In the genomic region with DNA sequence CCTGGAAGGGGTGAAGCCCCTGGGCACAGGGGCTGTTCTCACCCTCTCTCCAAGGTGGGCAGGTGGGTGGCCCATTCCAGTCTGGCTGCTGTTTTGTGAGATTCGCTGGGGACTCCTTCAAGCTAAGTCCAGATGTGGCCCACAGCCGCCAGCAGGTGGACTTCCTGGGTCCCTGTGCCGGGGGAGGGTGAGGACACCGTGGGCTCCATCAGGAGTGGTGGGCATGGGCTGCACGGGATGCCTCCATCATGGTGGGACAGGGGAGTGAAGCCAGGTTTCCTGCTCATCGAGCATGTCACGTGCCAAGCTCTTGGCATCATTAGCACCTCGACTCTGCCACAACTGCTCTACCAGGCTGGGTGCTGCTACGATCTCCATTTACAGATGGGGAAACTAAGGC, we compare ENCODE assay signal across 12 cellular contexts. TPM values are rescaled to one million over a fixed set of nuclear protein-coding genes. Genes with fewer than 3 reads are reported as not detected.
A peak's percentile ranks its signal among the peaks of the same experiment; 100 is the strongest.
DNase-seq lines count a peak whose midpoint lies in the region; ATAC-seq, FAIRE-seq and TF ChIP-seq lines count a peak whose summit lies in the region.
"Had no signal": no experiment of that assay in that cellular context is flagged by ENCODE, and none has a peak within 500 bp of the region (broad histone marks: within the 10 kb centered on the region; RNA-seq: fewer than 3 reads in every experiment).

No MANE protein-coding gene starts in this region.

- H3K4me3 ChIP-seq in HCT116 (replicated peaks in 1 of 2; ENCODE audit: low read depth in 1 of 2, low read length in 2 of 2), result peak overlapping the region in 1 of 2 experiments; percentile 83; a peak in 3 of 4 replicates
- no peak overlapping the region for H3K4me3 ChIP-seq in naive thymus-derived CD4-positive, alpha-beta T cell (ENCODE audit: low read length)

- peaks cover 8 to 25% of the 10 kb centered on the region in 2 experiments for H3K4me1 ChIP-seq in HCT116 (ENCODE audit: control insufficient read depth in 1 of 2, insufficient read depth in 2 of 2, low read length in 2 of 2)
- H3K4me1 ChIP-seq in naive thymus-derived CD4-positive, alpha-beta T cell (ENCODE audit: control insufficient read depth in 2 of 2, insufficient read depth in 2 of 2, low read length in 2 of 2), result peaks cover 0 to 5% of the 10 kb centered on the region in 2 donors

- H3K9ac ChIP-seq in HCT116 (ENCODE audit: low read length), result peak overlapping the region; percentile 78; the same call in 1 of the 2 replicates

- no peak overlapping the region for H2AFZ ChIP-seq in HCT116 (ENCODE audit: low read depth, low read length, poor library complexity, severe bottlenecking)

- no peak for FAIRE-seq in D721Med (lab: Jason Lieb, UNC)
- FAIRE-seq: TTC549 had no signal

- peaks cover 0 to 4% of the 10 kb centered on the region in 2 experiments; a peak in 1 of 4 replicates for H3K36me3 ChIP-seq in HCT116 (ENCODE audit: control insufficient read depth in 1 of 2, insufficient read depth in 2 of 2, low read length in 2 of 2)
- no peaks in the 10 kb centered on the region for H3K36me3 ChIP-seq in naive thymus-derived CD4-positive, alpha-beta T cell (ENCODE audit: control insufficient read depth in 2 of 3, insufficient read depth in 3 of 3, low read length in 3 of 3)

- no TSS peak for BruUV-seq in HCT116 (replicated peaks; lab: Mats Ljungman, UMichigan)

- no peaks in the 10 kb centered on the region for H3K9me3 ChIP-seq in HCT116 (ENCODE audit: control insufficient read depth in 1 of 2, insufficient read depth in 1 of 2, low read depth in 1 of 2, low read length in 2 of 2)
- no peaks in the 10 kb centered on the region for H3K9me3 ChIP-seq in naive thymus-derived CD4-positive, alpha-beta T cell (ENCODE audit: control insufficient read depth in 2 of 3, low read length in 3 of 3)

- H4K20me1 ChIP-seq in HCT116 (ENCODE audit: insufficient read depth), result no peaks in the 10 kb centered on the region

- no peak for TF ChIP-seq RAD21 in HCT116 (IDR thresholded peaks at IDR 0.05; ENCODE audit: low read depth)

- H3K9me2 ChIP-seq in HCT116 (ENCODE audit: insufficient read depth), result no peaks in the 10 kb centered on the region

- H3K27ac Mint-ChIP-seq in chondrocyte (ENCODE audit: unreplicated experiment), result no peak overlapping the region
- H3K27ac Mint-ChIP-seq in naive thymus-derived CD4-positive, alpha-beta T cell, result no peak overlapping the region

- no peaks in the 10 kb centered on the region for H3K27me3 ChIP-seq in HCT116 (ENCODE audit: insufficient read depth, low read length)
- peaks cover 0 to 3% of the 10 kb centered on the region in 2 donors for H3K27me3 ChIP-seq in naive thymus-derived CD4-positive, alpha-beta T cell (ENCODE audit: control insufficient read depth in 2 of 2, insufficient read depth in 2 of 2, low read length in 2 of 2)

- RAD21 ChIA-PET in HCT116 (lab: Charles Lee; ENCODE audit: low non-redundant PET in 1 of 2, low total read pairs in 2 of 2, uncharacterized antibody in 2 of 2, unreplicated experiment in 2 of 2), result no interaction called here

- H3K4me1 Mint-ChIP-seq in chondrocyte (ENCODE audit: low read depth), result peaks cover 27% of the 10 kb centered on the region
- H3K4me1 Mint-ChIP-seq in naive thymus-derived CD4-positive, alpha-beta T cell, result peaks cover 0 to 12% (median 7%) of the 10 kb centered on the region in 7 donors

- TF ChIP-seq CTCF in HCT116 (IDR thresholded peaks at IDR 0.05 in 2 of 3, conservative IDR thresholded peaks at IDR 0.05 in 1 of 3; ENCODE audit: borderline replicate concordance in 1 of 3, insufficient read depth in 1 of 3, low read depth in 2 of 3, low read length in 2 of 3) (0 out of 6 replicates have a peak, but pooled peaks of 1 of the 3 experiments have one; percentile 9), chondrocyte (IDR thresholded peaks at IDR 0.05) (no peak), D721Med (IDR thresholded peaks at IDR 0.05; ENCODE audit: insufficient read depth, missing control alignments) (no peak)

- CTCF ChIA-PET in HCT116 (lab: Charles Lee), result interaction anchor here (0.8 kb wide), 1 partner anchor 62 kb away, joined by 3 read pairs; no protein-coding TSS in a partner anchor
- CTCF ChIA-PET in naive thymus-derived CD4-positive, alpha-beta T cell (lab: Charles Lee), result no interaction called here

- H3K36me3 Mint-ChIP-seq in chondrocyte (ENCODE audit: low read depth), result no peaks in the 10 kb centered on the region
- H3K36me3 Mint-ChIP-seq in naive thymus-derived CD4-positive, alpha-beta T cell, result no peaks in the 10 kb centered on the region

- no peak for ATAC-seq in HCT116
- no peak for ATAC-seq in naive thymus-derived CD4-positive, alpha-beta T cell
- ATAC-seq in GM18502 (IDR thresholded peaks at IDR 0.05; ENCODE audit: poor library complexity, unreplicated experiment), result no peak
- no peak for ATAC-seq in GM19023 (IDR thresholded peaks at IDR 0.05; ENCODE audit: unreplicated experiment)
- ATAC-seq in GM18520 (IDR thresholded peaks at IDR 0.05; ENCODE audit: unreplicated experiment), result no peak

- H3K27me3 Mint-ChIP-seq in chondrocyte (ENCODE audit: low read depth), result no peaks in the 10 kb centered on the region
- peaks cover 9 to 45% (median 18%) of the 10 kb centered on the region in 5 donors for H3K27me3 Mint-ChIP-seq in naive thymus-derived CD4-positive, alpha-beta T cell

- POLR2A ChIA-PET in HCT116 (lab: Charles Lee), result no interaction called here
- POLR2A ChIA-PET in naive thymus-derived CD4-positive, alpha-beta T cell (lab: Charles Lee), result interaction anchor here (0.7 kb wide), 1 partner anchor 21 kb away, joined by 3 read pairs; no protein-coding TSS in a partner anchor

- intact Hi-C loops in HCT116 (cut with micrococcal nuclease), result no loop called here
- intact Hi-C loops in naive thymus-derived CD4-positive, alpha-beta T cell (cut with micrococcal nuclease), result loop anchor here in 1 of 2 donors (5.0 kb wide), 1 partner anchor 47 kb away; no protein-coding TSS in a partner anchor

- H3K4me2 ChIP-seq in HCT116 (ENCODE audit: low read length), result peak overlapping the region; percentile 98

- H3K79me2 ChIP-seq in HCT116 (ENCODE audit: insufficient read depth, low read length), result peaks cover 61% of the 10 kb centered on the region

- peak overlapping the region; percentile 63; the same call in 1 of the 2 replicates for H3K27ac ChIP-seq in HCT116 (ENCODE audit: low read depth, low read length)
- H3K27ac ChIP-seq in naive thymus-derived CD4-positive, alpha-beta T cell (ENCODE audit: low read depth, low read length), result no peak overlapping the region

- H3K4me3 Mint-ChIP-seq in chondrocyte (ENCODE audit: unreplicated experiment), result peak overlapping the region; percentile 78
- peak overlapping the region in 9 of 10 donors; percentile 16 to 81 (median 62) for H3K4me3 Mint-ChIP-seq in naive thymus-derived CD4-positive, alpha-beta T cell

- no peak for TF ChIP-seq POLR2A in HCT116 (IDR thresholded peaks at IDR 0.05; ENCODE audit: borderline replicate concordance, extremely low read depth, insufficient read depth, insufficient read length)

- DNase-seq in 8988T, result peak; percentile 52
- DNase-seq in HCT116 (ENCODE audit: low read depth, low spot score), result no peak
- peak; percentile 75 for DNase-seq in chondrocyte (ENCODE audit: low spot score)
- DNase-seq in naive thymus-derived CD4-positive, alpha-beta T cell, result no peak
- DNase-seq in D721Med (ENCODE audit: insufficient read length, low spot score), result no peak
- DNase-seq: DMS 273 treated with DMSO at 0.1 percent for 48 hours; NCI-H748 treated with DMSO at 0.1 percent for 48 hours; stimulated activated CD4-positive, alpha-beta T cell treated with anti-CD3 and anti-CD28 coated beads, Interleukin-15, amount 100 ng/mL, for 24 hours had no signal

- no peaks in the 10 kb centered on the region for H3K9me3 Mint-ChIP-seq in chondrocyte (ENCODE audit: low read depth)
- peaks cover 0 to under 1% (median 0%) of the 10 kb centered on the region in 11 donors for H3K9me3 Mint-ChIP-seq in naive thymus-derived CD4-positive, alpha-beta T cell

TF ChIP-seq in HCT116, 20 proteins besides CTCF, POLR2A, EP300 and RAD21 (continues in another document):
- TF ChIP-seq, protein P1, sequence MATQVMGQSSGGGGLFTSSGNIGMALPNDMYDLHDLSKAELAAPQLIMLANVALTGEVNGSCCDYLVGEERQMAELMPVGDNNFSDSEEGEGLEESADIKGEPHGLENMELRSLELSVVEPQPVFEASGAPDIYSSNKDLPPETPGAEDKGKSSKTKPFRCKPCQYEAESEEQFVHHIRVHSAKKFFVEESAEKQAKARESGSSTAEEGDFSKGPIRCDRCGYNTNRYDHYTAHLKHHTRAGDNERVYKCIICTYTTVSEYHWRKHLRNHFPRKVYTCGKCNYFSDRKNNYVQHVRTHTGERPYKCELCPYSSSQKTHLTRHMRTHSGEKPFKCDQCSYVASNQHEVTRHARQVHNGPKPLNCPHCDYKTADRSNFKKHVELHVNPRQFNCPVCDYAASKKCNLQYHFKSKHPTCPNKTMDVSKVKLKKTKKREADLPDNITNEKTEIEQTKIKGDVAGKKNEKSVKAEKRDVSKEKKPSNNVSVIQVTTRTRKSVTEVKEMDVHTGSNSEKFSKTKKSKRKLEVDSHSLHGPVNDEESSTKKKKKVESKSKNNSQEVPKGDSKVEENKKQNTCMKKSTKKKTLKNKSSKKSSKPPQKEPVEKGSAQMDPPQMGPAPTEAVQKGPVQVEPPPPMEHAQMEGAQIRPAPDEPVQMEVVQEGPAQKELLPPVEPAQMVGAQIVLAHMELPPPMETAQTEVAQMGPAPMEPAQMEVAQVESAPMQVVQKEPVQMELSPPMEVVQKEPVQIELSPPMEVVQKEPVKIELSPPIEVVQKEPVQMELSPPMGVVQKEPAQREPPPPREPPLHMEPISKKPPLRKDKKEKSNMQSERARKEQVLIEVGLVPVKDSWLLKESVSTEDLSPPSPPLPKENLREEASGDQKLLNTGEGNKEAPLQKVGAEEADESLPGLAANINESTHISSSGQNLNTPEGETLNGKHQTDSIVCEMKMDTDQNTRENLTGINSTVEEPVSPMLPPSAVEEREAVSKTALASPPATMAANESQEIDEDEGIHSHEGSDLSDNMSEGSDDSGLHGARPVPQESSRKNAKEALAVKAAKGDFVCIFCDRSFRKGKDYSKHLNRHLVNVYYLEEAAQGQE (IDR thresholded peaks at IDR 0.05; ENCODE audit: low read depth), result no peak
- TF ChIP-seq SP1 (IDR thresholded peaks at IDR 0.05; ENCODE audit: low read depth), result no peak
- TF ChIP-seq SIN3A (IDR thresholded peaks at IDR 0.05; ENCODE audit: low read depth), result no peak

RNA-seq across cellular contexts. Expression of a gene that starts 1.8 kb away (rescaled TPM):
- 68.7 TPM for total RNA-seq in HCT116 (2021; ENCODE audit: unreplicated experiment)
- polyA plus RNA-seq in HCT116 (2012), result 26.6 and 30.0 TPM in 2 replicates
- 50.0 to 59.5 TPM (median 56.6 TPM) in 3 replicates for total RNA-seq in chondrocyte
- total RNA-seq in naive thymus-derived CD4-positive, alpha-beta T cell, result under 1 TPM in 3 of 5 experiments, not detected in 2; 0.14 to 0.85 (median 0.22) TPM
- not detected for polyA plus RNA-seq in naive thymus-derived CD4-positive, alpha-beta T cell

Comparison
In these comparisons a context has a peak if more than half of its experiments do, and no peak if none do; other contexts are left out.
1. DNase-seq: peak in 8988T (single experiment) and chondrocyte (single experiment); none in HCT116 (single experiment), naive thymus-derived CD4-positive, alpha-beta T cell (0 of 9) and D721Med (single experiment).
2. RNA of a gene that starts 1.8 kb away (total RNA-seq): 68.7 TPM in HCT116 (single experiment) and 50.0 to 59.5 TPM in chondrocyte; 0.14 to 0.85 TPM in naive thymus-derived CD4-positive, alpha-beta T cell; every median in the first group is over 10 times any median in the second.